Comparison of ENCODE assay signal across 13 cellular contexts in genomic region chr3:73719877-73720276, GRCh38.
A peak's percentile ranks its signal among the peaks of the same experiment; 100 is the strongest.
DNase-seq lines count a peak whose midpoint lies in the region; ATAC-seq and TF ChIP-seq lines count a peak whose summit lies in the region.
"Had no signal": no experiment of that assay in that cellular context is flagged by ENCODE, and none has a peak within 500 bp of the region (broad histone marks: within the 10 kb centered on the region; RNA-seq: fewer than 3 reads in every experiment).

No MANE protein-coding gene starts in this region.

- H3K27me3 ChIP-seq in upper lobe of right lung: no peaks in the 10 kb centered on the region
- H3K27me3 ChIP-seq: neutrophil had no signal

- no peak for TF ChIP-seq CTCF in omental fat pad (IDR thresholded peaks at IDR 0.05)
- no peak for TF ChIP-seq CTCF in upper lobe of right lung (IDR thresholded peaks at IDR 0.05)

- no peak overlapping the region for H3K27ac Mint-ChIP-seq in activated naive CD4-positive, alpha-beta T cell treated with anti-CD3 and anti-CD28 coated beads, Interleukin-2, amount 50 U/mL, for 72 hours

- peaks cover 11 to 14% of the 10 kb centered on the region in 2 donors for H3K9me3 Mint-ChIP-seq in activated naive CD4-positive, alpha-beta T cell treated with anti-CD3 and anti-CD28 coated beads, Interleukin-2, amount 50 U/mL, for 72 hours

- H3K4me1 ChIP-seq in upper lobe of right lung: no peaks in the 10 kb centered on the region

- peak overlapping the region; percentile 53 for H3K27ac ChIP-seq in upper lobe of right lung
- H3K27ac ChIP-seq: 22Rv1, epithelial cell of prostate, neutrophil had no signal

- ATAC-seq in omental fat pad (ENCODE audit: low FRiP score) (peak; percentile 78), upper lobe of right lung (no peak)
- no peak for ATAC-seq in activated naive CD4-positive, alpha-beta T cell treated with anti-CD3 and anti-CD28 coated beads, Interleukin-2, amount 50 U/mL, for 72 hours

- H3K36me3 ChIP-seq in upper lobe of right lung: no peaks in the 10 kb centered on the region
- H3K36me3 ChIP-seq: neutrophil had no signal

- no peaks in the 10 kb centered on the region for H3K9me3 ChIP-seq in upper lobe of right lung

- H3K4me3 ChIP-seq in upper lobe of right lung: no peak overlapping the region

- H3K36me3 Mint-ChIP-seq in activated naive CD4-positive, alpha-beta T cell treated with anti-CD3 and anti-CD28 coated beads, Interleukin-2, amount 50 U/mL, for 72 hours: no peaks in the 10 kb centered on the region

- DNase-seq in NCI-H526 (lab: John Stamatoyannopoulos, UW): peak; percentile 4 to 47
- no peak for DNase-seq in NCI-H526 treated with DMSO at 0.1 percent for 48 hours (lab: John Stamatoyannopoulos, UW)
- peak; percentile 78 for DNase-seq in fibroblast of gingiva (ENCODE audit: low read depth)
- peak; percentile 29 for DNase-seq in omental fat pad (ENCODE audit: low spot score)
- DNase-seq in upper lobe of right lung: no peak
- DNase-seq in SKM-1 treated with dmso at 0.1 percent for 144 hours (lab: John Stamatoyannopoulos, UW; ENCODE audit: unreplicated experiment): no peak
- DNase-seq in activated naive CD4-positive, alpha-beta T cell treated with anti-CD3 and anti-CD28 coated beads, Interleukin-2, amount 50 U/mL, for 72 hours (ENCODE audit: low spot score in 2 of 2): no peak
- DNase-seq in effector CD4-positive, alpha-beta T cell: no peak
- DNase-seq: Calu3, NCI-H69 had no signal

- intact Hi-C loops in upper lobe of right lung (cut with DNase I): no loop called here

Comparison
In these comparisons a context has a peak if more than half of its experiments do, and no peak if none do; other contexts are left out.
1. DNase-seq: peak in NCI-H526 (2 of 2), fibroblast of gingiva (single experiment) and omental fat pad (single experiment); none in NCI-H526 treated with DMSO at 0.1 percent for 48 hours (single experiment), upper lobe of right lung (single experiment), SKM-1 treated with dmso at 0.1 percent for 144 hours (single experiment), activated naive CD4-positive, alpha-beta T cell treated with anti-CD3 and anti-CD28 coated beads, Interleukin-2, amount 50 U/mL, for 72 hours (0 of 2) and effector CD4-positive, alpha-beta T cell (single experiment).